28 cellular contexts compared by ENCODE assay signal in the genomic region with DNA sequence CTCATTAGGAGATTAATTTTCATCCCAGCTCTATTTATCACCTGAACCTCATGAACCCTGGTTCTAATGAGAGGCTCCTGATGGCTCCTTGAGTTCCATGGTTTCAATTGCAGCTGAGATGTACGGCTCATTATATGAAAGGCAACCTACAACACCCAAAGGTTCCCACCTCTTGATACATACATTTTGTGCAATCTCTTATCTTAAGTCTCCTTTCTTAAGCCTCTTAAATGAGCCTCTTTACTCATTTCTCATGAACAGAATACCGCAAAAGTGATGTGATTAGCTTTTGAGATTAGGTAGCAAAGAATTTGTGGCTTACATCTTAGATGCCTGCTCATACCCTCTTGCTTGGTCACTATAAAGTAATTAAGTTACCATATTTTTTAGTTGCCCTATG.
"Had no signal": no experiment of that assay in that cellular context is flagged by ENCODE, and none has a peak within 500 bp of the region (broad histone marks: within the 10 kb centered on the region; RNA-seq: fewer than 3 reads in every experiment).

No MANE protein-coding gene starts in this region.

- H3K4me3 ChIP-seq: body of pancreas, esophagus squamous epithelium, gastroesophageal sphincter, heart right ventricle, hepatocyte had no signal

- H3K4me2 ChIP-seq: hepatocyte had no signal

- H2AFZ ChIP-seq: hepatocyte had no signal

- H3K27me3 ChIP-seq: body of pancreas, esophagus squamous epithelium, gastroesophageal sphincter, heart right ventricle, hepatocyte had no signal

- H3K4me1 ChIP-seq: body of pancreas, esophagus squamous epithelium, gastroesophageal sphincter, heart right ventricle had no signal

- FAIRE-seq: colon, endothelial cell of umbilical vein had no signal

- H3K27me3 Mint-ChIP-seq: activated CD4-positive, alpha-beta memory T cell treated with anti-CD3 and anti-CD28 coated beads for 36 hours; activated CD4-positive, alpha-beta T cell treated with anti-CD3 and anti-CD28 coated beads for 36 hours; activated CD4-positive, alpha-beta T cell treated with anti-CD3 and anti-CD28 coated beads, Interleukin-2, amount 10 ng/mL, durations not matched to agents 24 days and 14 days; activated naive CD8-positive, alpha-beta T cell; activated T-cell treated with anti-CD3 and anti-CD28 coated beads, Interleukin-2, amount 50 U/mL, for 24 hours had no signal

- H3K4me1 Mint-ChIP-seq: activated CD4-positive, alpha-beta T cell treated with anti-CD3 and anti-CD28 coated beads for 36 hours; activated CD4-positive, alpha-beta T cell treated with anti-CD3 and anti-CD28 coated beads, Interleukin-2, amount 10 ng/mL, durations not matched to agents 24 days and 14 days had no signal

- H3K4me3 Mint-ChIP-seq: activated CD4-positive, alpha-beta memory T cell treated with anti-CD3 and anti-CD28 coated beads for 36 hours; activated CD4-positive, alpha-beta T cell treated with anti-CD3 and anti-CD28 coated beads for 36 hours; activated CD4-positive, alpha-beta T cell treated with anti-CD3 and anti-CD28 coated beads, Interleukin-2, amount 10 ng/mL, durations not matched to agents 24 days and 14 days; activated naive CD8-positive, alpha-beta T cell; activated T-cell treated with anti-CD3 and anti-CD28 coated beads, Interleukin-2, amount 50 U/mL, for 24 hours; activated T-cell treated with anti-CD3 and anti-CD28 coated beads, Interleukin-2, amount 50 U/mL, for 72 hours had no signal

- H3K79me2 ChIP-seq: hepatocyte had no signal

- ATAC-seq: activated CD4-positive, alpha-beta T cell treated with anti-CD3 and anti-CD28 coated beads for 36 hours; activated T-cell treated with anti-CD3 and anti-CD28 coated beads, Interleukin-2, amount 50 U/mL, for 72 hours; body of pancreas; gastroesophageal sphincter; heart right ventricle had no signal

- H3K9me3 Mint-ChIP-seq: activated CD4-positive, alpha-beta T cell treated with anti-CD3 and anti-CD28 coated beads, Interleukin-2, amount 10 ng/mL, durations not matched to agents 24 days and 14 days; activated T-cell treated with anti-CD3 and anti-CD28 coated beads, Interleukin-2, amount 50 U/mL, for 24 hours had no signal

- H3K36me3 ChIP-seq: esophagus squamous epithelium, gastroesophageal sphincter, heart right ventricle had no signal

- H3K9me3 ChIP-seq: body of pancreas, esophagus squamous epithelium, gastroesophageal sphincter had no signal

- H3K36me3 Mint-ChIP-seq: activated CD4-positive, alpha-beta memory T cell treated with anti-CD3 and anti-CD28 coated beads for 36 hours; activated naive CD8-positive, alpha-beta T cell had no signal

- H3K27ac Mint-ChIP-seq: activated CD4-positive, alpha-beta memory T cell treated with anti-CD3 and anti-CD28 coated beads for 36 hours; activated CD4-positive, alpha-beta T cell treated with anti-CD3 and anti-CD28 coated beads for 36 hours; activated CD4-positive, alpha-beta T cell treated with anti-CD3 and anti-CD28 coated beads, Interleukin-2, amount 10 ng/mL, durations not matched to agents 24 days and 14 days; activated naive CD8-positive, alpha-beta T cell; activated T-cell treated with anti-CD3 and anti-CD28 coated beads, Interleukin-2, amount 50 U/mL, for 24 hours; activated T-cell treated with anti-CD3 and anti-CD28 coated beads, Interleukin-2, amount 50 U/mL, for 72 hours had no signal

- H3K27ac ChIP-seq: body of pancreas, epithelial cell of prostate, esophagus squamous epithelium, gastroesophageal sphincter, heart right ventricle, hepatocyte had no signal

- DNase-seq: activated CD4-positive, alpha-beta memory T cell treated with anti-CD3 and anti-CD28 coated beads for 36 hours; activated CD4-positive, alpha-beta T cell treated with anti-CD3 and anti-CD28 coated beads for 36 hours; activated CD4-positive, alpha-beta T cell treated with anti-CD3 and anti-CD28 coated beads, Interleukin-2, amount 10 ng/mL, durations not matched to agents 24 days and 14 days; activated CD4-positive, CD25-positive, alpha-beta regulatory T cell; activated CD4-positive, CD25-positive, alpha-beta regulatory T cell treated with anti-CD3 and anti-CD28 coated beads, Interleukin-2, amount 50 U/mL, for 72 hours; activated CD8-positive, alpha-beta memory T cell treated with anti-CD3 and anti-CD28 coated beads, Interleukin-2, amount 50 U/mL, for 48 hours; activated gamma-delta T cell; activated naive CD4-positive, alpha-beta T cell; activated naive CD4-positive, alpha-beta T cell treated with anti-CD3 and anti-CD28 coated beads, Interleukin-2, amount 50 U/mL, for 16 hours; activated T-cell treated with anti-CD3 and anti-CD28 coated beads for 4 hours; activated T-cell treated with anti-CD3 and anti-CD28 coated beads, Interleukin-2, amount 50 U/mL, for 24 hours; activated T-cell treated with anti-CD3 and anti-CD28 coated beads, Interleukin-2, amount 50 U/mL, for 72 hours; amygdala; aorta; body of pancreas; caudate nucleus; cortex of kidney; effector CD8-positive, alpha-beta T cell; esophagus squamous epithelium; foreskin melanocyte; heart right ventricle; T-helper 2 cell had no signal
